Comparison of ENCODE assay signal across 20 cellular contexts in the genomic region with DNA sequence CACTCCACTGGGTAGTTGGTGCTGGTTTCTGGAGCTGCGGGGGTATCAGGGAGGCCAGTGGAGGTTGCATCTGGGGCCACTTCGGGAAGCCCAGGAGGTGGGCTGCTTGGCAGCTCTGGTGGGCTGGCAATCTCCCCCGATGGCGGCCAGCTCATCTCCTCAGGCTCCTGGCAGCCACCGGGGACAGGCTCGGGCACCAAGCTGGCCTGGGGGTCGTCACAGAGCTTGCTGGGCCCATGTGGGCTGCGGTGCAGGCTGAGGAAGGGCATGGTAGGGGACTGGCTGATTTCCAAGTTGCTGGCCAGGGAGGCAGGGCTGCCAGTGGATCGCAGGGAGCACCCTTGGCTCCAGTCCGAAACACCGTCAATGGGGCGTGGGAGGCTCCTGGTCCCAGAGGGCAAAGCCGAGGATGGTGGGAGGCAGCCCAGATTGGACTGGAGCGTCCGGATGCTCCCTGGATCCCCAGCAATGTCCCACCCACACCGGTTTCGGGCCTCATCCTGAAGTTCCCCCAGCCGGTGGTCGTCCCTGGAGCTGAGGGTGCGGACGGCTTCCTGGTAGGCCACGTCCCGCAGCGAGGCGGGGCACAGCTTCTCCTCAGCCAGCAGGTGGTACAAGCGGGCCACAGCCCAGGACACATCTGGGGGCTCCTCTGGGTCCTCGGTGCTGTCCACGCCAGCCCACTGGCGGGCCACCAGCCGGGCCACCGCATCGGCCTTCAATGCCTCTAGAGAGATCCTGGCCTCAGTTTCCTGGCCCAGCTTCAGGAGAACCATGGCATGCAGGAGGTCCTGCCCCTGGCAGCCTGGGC. TPM values are rescaled to one million over a fixed set of nuclear protein-coding genes. Genes with fewer than 3 reads are reported as not detected.
A peak's percentile ranks its signal among the peaks of the same experiment; 100 is the strongest.
DNase-seq lines count a peak whose midpoint lies in the region; ATAC-seq, FAIRE-seq and TF ChIP-seq lines count a peak whose summit lies in the region.
"Had no signal": no experiment of that assay in that cellular context is flagged by ENCODE, and none has a peak within 500 bp of the region (broad histone marks: within the 10 kb centered on the region; RNA-seq: fewer than 3 reads in every experiment).

No MANE protein-coding gene starts in this region.

- in situ Hi-C loops in K562 (cut with MboI): no loop called here
- in situ Hi-C loops in brain microvascular endothelial cell (cut with HindIII; ENCODE audit: low pct_ligation_motif_present, low sequenced_read_pairs): no loop called here

- H3K4me3 ChIP-seq in H7 (ENCODE audit: insufficient read depth, low read depth, low read length) (no peak overlapping the region), K562 (no peak overlapping the region), brain microvascular endothelial cell (ENCODE audit: low read depth, low read length) (no peak overlapping the region), breast epithelium (no peak overlapping the region)
- H3K4me3 ChIP-seq: BLaER1, SK-N-MC had no signal

- no peaks in the 10 kb centered on the region for H4K20me1 ChIP-seq in K562 (replicated peaks; ENCODE audit: control insufficient read depth, insufficient read depth, low read length)

- no peaks in the 10 kb centered on the region for H3K9me3 Mint-ChIP-seq in Calu3 (ENCODE audit: low read depth, unreplicated experiment)
- H3K9me3 Mint-ChIP-seq: CD8-positive, alpha-beta T cell had no signal

- no peak for DNase-seq in Calu3
- DNase-seq in H7: peak; percentile 56
- DNase-seq in K562 (ENCODE audit: extremely low read depth in 1 of 4, low spot score in 3 of 4): peak in 1 of 4 experiments; percentile 7
- peak; percentile 74 for DNase-seq in posterior vena cava (ENCODE audit: low spot score)
- no peak for DNase-seq in NCI-H2227 (lab: John Stamatoyannopoulos, UW; ENCODE audit: unreplicated experiment)
- no peak for DNase-seq in brain microvascular endothelial cell
- DNase-seq in breast epithelium (ENCODE audit: low spot score in 2 of 2): no peak
- no peak for DNase-seq in NCI-H748 (lab: John Stamatoyannopoulos, UW; ENCODE audit: unreplicated experiment)
- DNase-seq: CD8-positive, alpha-beta T cell; DMS53; MM.1S; NCI-H1105; NCI-H2081; NCI-H2171 treated with DMSO at 0.1 percent for 48 hours; NCI-H748 treated with DMSO at 0.1 percent for 48 hours; NK-92 treated with Interleukin-12 subunit alpha and Interleukin-12 subunit beta, amount 100 ng/mL, for 24 hours; SHP77 had no signal

- H2AFZ ChIP-seq in K562 (ENCODE audit: low read depth, low read length): no peak overlapping the region

- CTCF ChIA-PET in Calu3 (lab: Charles Lee) (no interaction called here), K562 (lab: Yijun Ruan, JAX; ENCODE audit: low intra/inter-chr PET ratio) (no interaction called here)

- H3K27me3 ChIP-seq in H7 (ENCODE audit: control insufficient read depth, insufficient read depth, low read length) (peaks cover 2% of the 10 kb centered on the region; the same call in 1 of the 2 replicates), K562 (ENCODE audit: control insufficient read depth in 2 of 2, insufficient read depth in 2 of 2, low read length in 2 of 2) (no peaks in the 10 kb centered on the region), brain microvascular endothelial cell (replicated peaks) (no peaks in the 10 kb centered on the region), breast epithelium (no peaks in the 10 kb centered on the region)
- H3K27me3 ChIP-seq: BLaER1 had no signal

- WGBS in K562 (ENCODE audit: insufficient coverage, low coverage, missing lambda C conversion rate): 96% methylated on average over 28 of the region's 32 CpGs

- H3K4me1 Mint-ChIP-seq in Calu3 (ENCODE audit: low read depth, unreplicated experiment): peaks cover 16% of the 10 kb centered on the region

- H3K4me1 ChIP-seq in K562 (replicated peaks in 1 of 2; ENCODE audit: control insufficient read depth in 2 of 2, insufficient read depth in 2 of 2, low read length in 2 of 2): peaks cover 10 to 28% of the 10 kb centered on the region in 2 experiments; a peak in 4 of 5 replicates
- H3K4me1 ChIP-seq in breast epithelium: no peaks in the 10 kb centered on the region

- no peak for FAIRE-seq in K562 (lab: Jason Lieb, UNC)
- FAIRE-seq: RCC 7860 had no signal

- H3K9me1 ChIP-seq in K562 (ENCODE audit: control insufficient read depth, insufficient read depth, low read length): no peaks in the 10 kb centered on the region

- no peak overlapping the region for H3K4me3 Mint-ChIP-seq in Calu3 (ENCODE audit: low read depth, unreplicated experiment)
- H3K4me3 Mint-ChIP-seq: CD8-positive, alpha-beta T cell had no signal

- TF ChIP-seq CTCF in Calu3 (IDR thresholded peaks at IDR 0.05; ENCODE audit: unreplicated experiment) (no peak), K562 (IDR thresholded peaks at IDR 0.05 in 2 of 3, conservative IDR thresholded peaks at IDR 0.05 in 1 of 3; ENCODE audit: insufficient read depth in 2 of 3, low read depth in 1 of 3, low read length in 3 of 3) (0 out of 6 replicates have a peak, but pooled peaks of 1 of the 3 experiments have one; percentile 3), brain microvascular endothelial cell (IDR thresholded peaks at IDR 0.05; ENCODE audit: low read depth, low read length, missing control alignments) (no peak), breast epithelium (IDR thresholded peaks at IDR 0.05) (no peak)

- H3K27ac ChIP-seq in K562 (ENCODE audit: extremely low read depth, low read depth, low read length) (no peak overlapping the region), brain microvascular endothelial cell (no peak overlapping the region), breast epithelium (peak overlapping the region in 1 of 2 donors; percentile 19)
- H3K27ac ChIP-seq: BLaER1, SK-N-MC had no signal

- H3K9ac ChIP-seq in K562 (ENCODE audit: insufficient read depth in 1 of 2, low read depth in 2 of 2, low read length in 2 of 2): peak overlapping the region in 1 of 2 experiments; percentile 22; a peak in 1 of 4 replicates
- H3K9ac ChIP-seq: BLaER1 had no signal

- no peak for TF ChIP-seq RAD21 in K562 (CRISPR knock-in tag; conservative IDR thresholded peaks at IDR 0.05 in 1 of 2, IDR thresholded peaks at IDR 0.05 in 1 of 2)

- H3K9me3 ChIP-seq in K562 (replicated peaks; ENCODE audit: control insufficient read depth, insufficient read depth, low read depth, low read length) (no peaks in the 10 kb centered on the region), breast epithelium (no peaks in the 10 kb centered on the region)
- H3K9me3 ChIP-seq: BLaER1 had no signal

- BruUV-seq in Calu3 (replicated peaks; lab: Mats Ljungman, UMichigan) (TSS peak; percentile 25), K562 (replicated peaks; lab: Mats Ljungman, UMichigan) (no TSS peak)

- POLR2A ChIA-PET in K562 (lab: Yijun Ruan, JAX): interaction anchor here (0.5 to 1.4 kb wide), 6 partner anchors 11 to 806 kb away, joined by 3 to 7 read pairs (median 3); no protein-coding TSS in a partner anchor

- H3K4me2 ChIP-seq in K562 (ENCODE audit: insufficient read depth, low read length): no peak overlapping the region
- H3K4me2 ChIP-seq: BLaER1 had no signal

- H3K27me3 Mint-ChIP-seq in Calu3 (ENCODE audit: unreplicated experiment): no peaks in the 10 kb centered on the region

- TF ChIP-seq POLR2A in K562 (conservative IDR thresholded peaks at IDR 0.05) (no peak), breast epithelium (IDR thresholded peaks at IDR 0.05) (no peak)

- H3K36me3 Mint-ChIP-seq in Calu3 (ENCODE audit: insufficient read depth, unreplicated experiment): peaks cover 38% of the 10 kb centered on the region

- no peaks in the 10 kb centered on the region for H3K36me3 ChIP-seq in H7 (replicated peaks; ENCODE audit: control insufficient read depth, insufficient read depth, low read length)
- peaks cover 35% of the 10 kb centered on the region; the same call in 2 of the 3 replicates for H3K36me3 ChIP-seq in K562 (ENCODE audit: control insufficient read depth, insufficient read depth, low read length)
- H3K36me3 ChIP-seq in brain microvascular endothelial cell (replicated peaks): peaks cover 23% of the 10 kb centered on the region
- H3K36me3 ChIP-seq in breast epithelium: no peaks in the 10 kb centered on the region

- intact Hi-C loops in Calu3 (cut with micrococcal nuclease; ENCODE audit: unreplicated experiment): no loop called here
- intact Hi-C loops in K562 (cut with micrococcal nuclease): loop anchor here (5.0 kb wide), 1 partner anchor 50 kb away; the partner anchor contains the start of gene PLIN3
- intact Hi-C loops in posterior vena cava (cut with DNase I): loop anchor here in 1 of 2 donors (10.0 kb wide), 1 partner anchor 217 kb away; no protein-coding TSS in a partner anchor
- intact Hi-C loops in breast epithelium (cut with DNase I; ENCODE audit: low total_unique reads): loop anchor here (10.0 kb wide), 1 partner anchor 47 kb away; the partner anchor contains the start of gene PLIN3

- ATAC-seq in K562: no peak
- ATAC-seq: CD8-positive, alpha-beta T cell had no signal

- no peak overlapping the region for H3K27ac Mint-ChIP-seq in Calu3 (ENCODE audit: unreplicated experiment)
- H3K27ac Mint-ChIP-seq: CD8-positive, alpha-beta T cell had no signal

- TF ChIP-seq EP300 in K562 (IDR thresholded peaks at IDR 0.05; ENCODE audit: low read length): no peak

- peaks cover 4% of the 10 kb centered on the region; the same call in 1 of the 3 replicates for H3K79me2 ChIP-seq in K562 (ENCODE audit: control insufficient read depth, insufficient read depth, low read length)

RNA-seq across cellular contexts. Expression of gene TICAM1, which starts 13.8 kb away (rescaled TPM):
- 13.5 and 15.8 TPM in 2 replicates for total RNA-seq in Calu3 (2022)
- 0.17 and 0.30 TPM in 2 replicates for total RNA-seq in H7 (2014; rRNA removed; shearing (Covaris generic))
- total RNA-seq in K562 (2011; cell fraction: chromatin; rRNA removed; ENCODE audit: low replicate concordance): 3.7 and 10.7 TPM in 2 replicates
- total RNA-seq in K562 (2011; cell fraction: nucleolus; rRNA removed): 4.2 and 4.7 TPM in 2 replicates
- total RNA-seq in K562 (2011; cell fraction: nucleoplasm; rRNA removed): 2.7 and 3.1 TPM in 2 replicates
- 1.5 and 2.7 TPM in 2 replicates for total RNA-seq in K562 (2014; rRNA removed)
- 0.77 and 0.98 TPM in 2 replicates for total RNA-seq in K562 (2014; rRNA removed; fragmentation: Illumina TruSeq; extraction: Trizol)
- 2.1 and 2.8 TPM in 2 replicates for total RNA-seq in K562 (2015; rRNA removed; fragmentation: Illumina TruSeq; extraction: Trizol)
- total RNA-seq in K562 (2021): 11.5 and 11.6 TPM in 2 replicates
- 0.47 and 1.2 TPM in 2 replicates for polyA plus RNA-seq in K562 (2011; rRNA removed)
- 1.2 and 1.9 TPM in 2 replicates for polyA plus RNA-seq in K562 (2011; cell fraction: cytosol; rRNA removed)
- polyA plus RNA-seq in K562 (2011; cell fraction: nucleus; rRNA removed): 1.5 and 3.1 TPM in 2 replicates
- 6.6 and 8.4 TPM in 2 replicates for polyA plus RNA-seq in K562 (2012)
- polyA plus RNA-seq in K562 (2014; fragmentation: Illumina TruSeq; extraction: Trizol): 3.1 and 7.1 TPM in 2 replicates
- polyA plus RNA-seq in K562 (2014; fragmentation: Nextera tagmentation; extraction: Ambion mirVana): under 1 TPM; 0.07 to 0.11 TPM
- polyA plus RNA-seq in K562 (2014; rRNA removed): 4.7 and 5.7 TPM in 2 replicates
- polyA minus RNA-seq in K562 (2011; rRNA and poly(A)+ RNA removed): 0.45 and 0.60 TPM in 2 replicates
- 4.6 and 6.3 TPM in 2 replicates for polyA minus RNA-seq in K562 (2011; cell fraction: cytosol; rRNA and poly(A)+ RNA removed)
- 1.2 and 1.5 TPM in 2 replicates for polyA minus RNA-seq in K562 (2011; cell fraction: nucleus; rRNA and poly(A)+ RNA removed)
- total RNA-seq in posterior vena cava: 10 to 100 TPM in 1 of 2 donors, 1 to 10 TPM in 1; 7.6 to 13.2 TPM
- total RNA-seq in breast epithelium: 1 to 10 TPM; 3.5 to 5.2 (median 4.7) TPM

RNA-seq across cellular contexts. Expression of gene FEM1A, which starts 26.1 kb away (rescaled TPM):
- 8.8 and 10.2 TPM in 2 replicates for total RNA-seq in Calu3 (2022)
- 16.1 and 17.2 TPM in 2 replicates for total RNA-seq in H7 (2014; rRNA removed; shearing (Covaris generic))
- total RNA-seq in K562 (2011; cell fraction: chromatin; rRNA removed; ENCODE audit: low replicate concordance): 7.0 and 21.1 TPM in 2 replicates
- total RNA-seq in K562 (2011; cell fraction: nucleolus; rRNA removed): 19.5 and 24.3 TPM in 2 replicates
- 12.9 and 14.3 TPM in 2 replicates for total RNA-seq in K562 (2011; cell fraction: nucleoplasm; rRNA removed)
- 17.1 and 22.2 TPM in 2 replicates for total RNA-seq in K562 (2014; rRNA removed)
- 5.9 and 6.8 TPM in 2 replicates for total RNA-seq in K562 (2014; rRNA removed; fragmentation: Illumina TruSeq; extraction: Trizol)
- total RNA-seq in K562 (2015; rRNA removed; fragmentation: Illumina TruSeq; extraction: Trizol): 10.4 and 10.9 TPM in 2 replicates
- 18.8 and 19.0 TPM in 2 replicates for total RNA-seq in K562 (2021)
- polyA plus RNA-seq in K562 (2011; rRNA removed): 3.9 and 5.1 TPM in 2 replicates
- polyA plus RNA-seq in K562 (2011; cell fraction: cytosol; rRNA removed): 4.3 and 9.5 TPM in 2 replicates
- polyA plus RNA-seq in K562 (2011; cell fraction: nucleus; rRNA removed): 4.8 and 7.1 TPM in 2 replicates
- polyA plus RNA-seq in K562 (2012): 0.79 and 0.89 TPM in 2 replicates
- 6.3 and 8.2 TPM in 2 replicates for polyA plus RNA-seq in K562 (2014; fragmentation: Illumina TruSeq; extraction: Trizol)
- under 1 TPM; 0.08 to 0.11 TPM for polyA plus RNA-seq in K562 (2014; fragmentation: Nextera tagmentation; extraction: Ambion mirVana)
- polyA plus RNA-seq in K562 (2014; rRNA removed): 10.2 and 10.7 TPM in 2 replicates
- polyA minus RNA-seq in K562 (2011; rRNA and poly(A)+ RNA removed): 7.0 and 7.7 TPM in 2 replicates
- 10.6 and 11.6 TPM in 2 replicates for polyA minus RNA-seq in K562 (2011; cell fraction: cytosol; rRNA and poly(A)+ RNA removed)
- 8.9 and 11.9 TPM in 2 replicates for polyA minus RNA-seq in K562 (2011; cell fraction: nucleus; rRNA and poly(A)+ RNA removed)
- 1 to 10 TPM; 7.7 to 9.1 TPM for total RNA-seq in posterior vena cava
- total RNA-seq in breast epithelium: 10 to 100 TPM; 10.4 to 17.6 (median 12.5) TPM

RNA-seq across cellular contexts. Expression of gene PLIN3, which starts 49.8 kb away (rescaled TPM):
- total RNA-seq in Calu3 (2022) (38.6 and 43.7 TPM in 2 replicates), K562 (2014; rRNA removed) (68.9 and 91.1 TPM in 2 replicates), K562 (2014; rRNA removed; fragmentation: Illumina TruSeq; extraction: Trizol) (21.5 and 22.0 TPM in 2 replicates), K562 (2015; rRNA removed; fragmentation: Illumina TruSeq; extraction: Trizol) (46.6 and 46.7 TPM in 2 replicates), K562 (2021) (75.1 and 75.6 TPM in 2 replicates), posterior vena cava (10 to 100 TPM; 56.6 to 88.6 TPM), breast epithelium (10 to 100 TPM; 50.1 to 77.3 (median 53.8) TPM)
- total RNA-seq in H7 (2014; rRNA removed; shearing (Covaris generic)): 88.8 and 95.2 TPM in 2 replicates
- total RNA-seq in K562 (2011; cell fraction: chromatin; rRNA removed; ENCODE audit: low replicate concordance): 24.0 and 76.2 TPM in 2 replicates
- total RNA-seq in K562 (2011; cell fraction: nucleolus; rRNA removed): 70.4 and 72.2 TPM in 2 replicates
- total RNA-seq in K562 (2011; cell fraction: nucleoplasm; rRNA removed): 46.2 and 49.7 TPM in 2 replicates
- polyA plus RNA-seq in K562 (2011; rRNA removed) (43.1 and 53.5 TPM in 2 replicates), K562 (2014; fragmentation: Illumina TruSeq; extraction: Trizol) (31.7 and 59.9 TPM in 2 replicates), K562 (2014; fragmentation: Nextera tagmentation; extraction: Ambion mirVana) (1 to 10 TPM; 7.5 to 9.8 TPM), K562 (2014; rRNA removed) (52.2 and 56.2 TPM in 2 replicates)
- 65.0 and 129 TPM in 2 replicates for polyA plus RNA-seq in K562 (2011; cell fraction: cytosol; rRNA removed)
- 17.0 and 20.6 TPM in 2 replicates for polyA plus RNA-seq in K562 (2011; cell fraction: nucleus; rRNA removed)
- 66.2 and 90.2 TPM in 2 replicates for polyA plus RNA-seq in K562 (2012)
- polyA minus RNA-seq in K562 (2011; rRNA and poly(A)+ RNA removed): 21.0 and 30.6 TPM in 2 replicates
- 76.4 and 106 TPM in 2 replicates for polyA minus RNA-seq in K562 (2011; cell fraction: cytosol; rRNA and poly(A)+ RNA removed)
- polyA minus RNA-seq in K562 (2011; cell fraction: nucleus; rRNA and poly(A)+ RNA removed): 25.3 and 38.5 TPM in 2 replicates

Comparison
In these comparisons a context has a peak if more than half of its experiments do, and no peak if none do; other contexts are left out.
1. DNase-seq: peak in H7 (single experiment) and posterior vena cava (single experiment); none in Calu3 (single experiment), NCI-H2227 (single experiment), brain microvascular endothelial cell (single experiment), breast epithelium (0 of 2) and NCI-H748 (single experiment).